8 cellular contexts compared by ENCODE assay signal in the genomic region with DNA sequence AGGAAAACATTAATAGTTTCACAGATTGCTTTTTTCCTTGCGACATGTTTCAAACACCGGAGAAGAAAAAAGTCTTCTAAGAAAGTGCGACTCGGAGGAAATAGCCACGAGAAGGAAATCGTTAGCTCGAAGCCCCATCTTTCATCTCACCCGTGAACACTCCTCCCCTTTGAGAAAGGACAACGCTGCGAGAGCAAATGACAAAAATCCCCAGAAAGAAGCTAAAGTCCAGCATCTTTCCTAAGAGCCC.
DNase-seq lines count a peak whose midpoint lies in the region; ATAC-seq and TF ChIP-seq lines count a peak whose summit lies in the region.

No MANE protein-coding gene starts in this region.

- H3K4me3 ChIP-seq in AG09309 (ENCODE audit: control insufficient read depth, low read depth, low read length) (peak overlapping the region; percentile 88), HFF-Myc (replicated peaks; ENCODE audit: low read depth, low read length) (peak overlapping the region; percentile 74), adrenal gland (peak overlapping the region in 3 of 4 donors; percentile 59 to 80 (median 61)), kidney epithelial cell (ENCODE audit: low read depth, low read length) (peak overlapping the region; percentile 94), thoracic aorta (peak overlapping the region; percentile 98)

- TF ChIP-seq CTCF in AG09309 (IDR thresholded peaks at IDR 0.05; ENCODE audit: control insufficient read depth, insufficient read depth, low read depth, low read length, missing control alignments) = no peak
- TF ChIP-seq CTCF in HFF-Myc (IDR thresholded peaks at IDR 0.05; ENCODE audit: low read depth, low read length, missing control alignments) = no peak
- no peak for TF ChIP-seq CTCF in adrenal gland (IDR thresholded peaks at IDR 0.05)
- no peak for TF ChIP-seq CTCF in kidney epithelial cell (IDR thresholded peaks at IDR 0.05; ENCODE audit: insufficient read depth, low read length, poor library complexity, severe bottlenecking)
- no peak for TF ChIP-seq CTCF in thoracic aorta (IDR thresholded peaks at IDR 0.05)

- WGBS in adrenal gland, 4 donors = 0 to 1% (median 0%) methylated on average over 10 of the region's 10 CpGs

- intact Hi-C loops in adrenal gland (cut with DNase I) = loop anchor here in 1 of 2 donors (5.0 to 10.0 kb wide), 3 partner anchors 47 to 452 kb away; partner anchors contain the start of gene TRIM13

- no peak for TF ChIP-seq POLR2A in adrenal gland (IDR thresholded peaks at IDR 0.05)

- H3K4me1 ChIP-seq in adrenal gland (replicated peaks in 1 of 2) (peaks cover 0 to 60% of the 10 kb centered on the region in 2 donors), thoracic aorta (ENCODE audit: control insufficient read depth in 1 of 2, low read depth in 2 of 2) (peaks cover 5 to 29% of the 10 kb centered on the region in 2 donors)

- DNase-seq in AG09309 (ENCODE audit: low read depth) (no peak), HFF-Myc (ENCODE audit: extremely low read depth, low read depth) (no peak), adrenal gland (no peak), kidney epithelial cell (ENCODE audit: low read depth) (no peak), thoracic aorta (ENCODE audit: low spot score) (no peak), T1000 (lab: John Stamatoyannopoulos, UW) (no peak), ecto neural progenitor cell (ENCODE audit: low spot score) (no peak)

- peaks cover 0 to 4% (median 0%) of the 10 kb centered on the region in 3 donors for H3K9me3 ChIP-seq in adrenal gland (replicated peaks in 1 of 3)
- no peaks in the 10 kb centered on the region for H3K9me3 ChIP-seq in thoracic aorta

- H3K27ac ChIP-seq in adrenal gland (peak overlapping the region; percentile 68 to 93 (median 88)), thoracic aorta (peak overlapping the region; percentile 87 to 92)

- no peaks in the 10 kb centered on the region for H3K27me3 ChIP-seq in adrenal gland
- no peaks in the 10 kb centered on the region for H3K27me3 ChIP-seq in kidney epithelial cell (ENCODE audit: control insufficient read depth, insufficient read depth, low read length)
- no peaks in the 10 kb centered on the region for H3K27me3 ChIP-seq in thoracic aorta (replicated peaks; ENCODE audit: insufficient read depth)

- ATAC-seq in thoracic aorta (ENCODE audit: insufficient number of reproducible peaks, low FRiP score, low read depth) = no peak
- no peak for ATAC-seq in HG03135 (IDR thresholded peaks at IDR 0.05; ENCODE audit: unreplicated experiment)

- H3K36me3 ChIP-seq in adrenal gland (replicated peaks in 1 of 2) = no peaks in the 10 kb centered on the region
- H3K36me3 ChIP-seq in kidney epithelial cell (ENCODE audit: control insufficient read depth, insufficient read depth, low read length) = no peaks in the 10 kb centered on the region
- no peaks in the 10 kb centered on the region for H3K36me3 ChIP-seq in thoracic aorta
